ENCODE assay signal across 8 cellular contexts in genomic region chr15:93087825-93088199, GRCh38. TPM values are rescaled to one million over a fixed set of nuclear protein-coding genes. Genes with fewer than 3 reads are reported as not detected.
DNase-seq lines count a peak whose midpoint lies in the region; ATAC-seq and TF ChIP-seq lines count a peak whose summit lies in the region.

No MANE protein-coding gene starts in this region.

- H3K9me3 ChIP-seq in esophagus muscularis mucosa, result no peaks in the 10 kb centered on the region
- no peaks in the 10 kb centered on the region for H3K9me3 ChIP-seq in muscle layer of duodenum (ENCODE audit: control insufficient read depth in 1 of 2, low read length in 2 of 2)

- TF ChIP-seq EP300 in esophagus muscularis mucosa (IDR thresholded peaks at IDR 0.05), result no peak

- DNase-seq in NCI-H1092 treated with DMSO at 0.1 percent for 48 hours (lab: John Stamatoyannopoulos, UW), result peak; percentile 61
- no peak for DNase-seq in NCI-H1092 (lab: John Stamatoyannopoulos, UW)
- peak; percentile 81 for DNase-seq in NCI-H82 (lab: John Stamatoyannopoulos, UW)
- peak; percentile 50 for DNase-seq in activated T-cell treated with anti-CD3 and anti-CD28 coated beads for 1 hour (ENCODE audit: low read depth)
- DNase-seq in esophagus muscularis mucosa (ENCODE audit: extremely low spot score), result peak; percentile 98
- peak; percentile 30 for DNase-seq in stimulated activated CD8-positive, alpha-beta memory T cell treated with anti-CD3 and anti-CD28 coated beads, Interleukin-7, amount 100 ng/mL, for 24 hours (ENCODE audit: low read depth)

- peak; percentile 58 for ATAC-seq in HG03342 (IDR thresholded peaks at IDR 0.05; ENCODE audit: unreplicated experiment)

- peaks cover 11 to 74% (median 67%) of the 10 kb centered on the region in 4 donors for H3K4me1 ChIP-seq in esophagus muscularis mucosa
- H3K4me1 ChIP-seq in muscle layer of duodenum (ENCODE audit: control insufficient read depth in 1 of 2, insufficient read depth in 2 of 2, low read length in 2 of 2), result peaks cover 0 to 18% of the 10 kb centered on the region in 2 donors

- WGBS in esophagus muscularis mucosa, result 0% methylated on average over 10 of the region's 14 CpGs

- H3K36me3 ChIP-seq in esophagus muscularis mucosa (no peaks in the 10 kb centered on the region), muscle layer of duodenum (ENCODE audit: control insufficient read depth in 1 of 2, insufficient read depth in 2 of 2, low read length in 2 of 2) (no peaks in the 10 kb centered on the region)

- peak; percentile 91 to 93 (median 91) for TF ChIP-seq CTCF in esophagus muscularis mucosa (IDR thresholded peaks at IDR 0.05)

- intact Hi-C loops in esophagus muscularis mucosa (cut with DNase I), result loop anchor here (2.0 to 5.0 kb wide), 3 partner anchors 56 to 1033 kb away; no protein-coding TSS in a partner anchor

- H3K4me3 ChIP-seq in esophagus muscularis mucosa, result peak overlapping the region; percentile 79 to 85 (median 81)
- peak overlapping the region; percentile 66 to 85 for H3K4me3 ChIP-seq in muscle layer of duodenum (ENCODE audit: low read depth in 1 of 2, low read length in 2 of 2)

- H3K27me3 ChIP-seq in esophagus muscularis mucosa (peaks cover 0 to 9% (median 4%) of the 10 kb centered on the region in 4 donors), muscle layer of duodenum (ENCODE audit: low read depth, low read length) (peaks cover 22% of the 10 kb centered on the region)

- peak overlapping the region; percentile 88 to 97 (median 93) for H3K27ac ChIP-seq in esophagus muscularis mucosa (replicated peaks in 1 of 4)
- peak overlapping the region; percentile 49 for H3K27ac ChIP-seq in muscle layer of duodenum (ENCODE audit: low read length)

- TF ChIP-seq POLR2A in esophagus muscularis mucosa (IDR thresholded peaks at IDR 0.05; ENCODE audit: low read depth), result no peak

RNA-seq across cellular contexts. Expression of gene RGMA, which starts 1.2 kb away (rescaled TPM):
- 100 to 1,000 TPM; 101 to 312 (median 188) TPM for total RNA-seq in esophagus muscularis mucosa
